Comparison of ENCODE assay signal across 10 cellular contexts in genomic region chr16:73050115-73051099, GRCh38. TPM values are rescaled to one million over a fixed set of nuclear protein-coding genes. Genes with fewer than 3 reads are reported as not detected.
DNase-seq lines count a peak whose midpoint lies in the region; ATAC-seq, FAIRE-seq and TF ChIP-seq lines count a peak whose summit lies in the region.
"Had no signal": no experiment of that assay in that cellular context is flagged by ENCODE, and none has a peak within 500 bp of the region (broad histone marks: within the 10 kb centered on the region; RNA-seq: fewer than 3 reads in every experiment).

No MANE protein-coding gene starts in this region.

- peak overlapping the region; percentile 97 for H3K27ac ChIP-seq in left ventricle myocardium inferior (replicated peaks)
- peak overlapping the region; percentile 86 for H3K27ac ChIP-seq in rectal smooth muscle tissue (ENCODE audit: low read depth, low read length)

- no peak for ATAC-seq in HG02798 (IDR thresholded peaks at IDR 0.05; ENCODE audit: poor library complexity, unreplicated experiment)
- no peak for ATAC-seq in HG03442 (IDR thresholded peaks at IDR 0.05; ENCODE audit: unreplicated experiment)

- no peak for TF ChIP-seq POLR2A in GM12892 (IDR thresholded peaks at IDR 0.05; ENCODE audit: low read depth, low read length)

- H3K36me3 ChIP-seq in left ventricle myocardium inferior (no peaks in the 10 kb centered on the region), rectal smooth muscle tissue (ENCODE audit: control insufficient read depth, insufficient read depth, low read length) (no peaks in the 10 kb centered on the region)

- no peak for FAIRE-seq in GM12892 (lab: Jason Lieb, UNC)

- H3K27me3 ChIP-seq in left ventricle myocardium inferior (ENCODE audit: low read depth) (no peaks in the 10 kb centered on the region), rectal smooth muscle tissue (ENCODE audit: control insufficient read depth, insufficient read depth, low read length) (no peaks in the 10 kb centered on the region)

- TF ChIP-seq CTCF in left ventricle myocardium inferior (IDR thresholded peaks at IDR 0.05; ENCODE audit: borderline replicate concordance) = no peak

- no peaks in the 10 kb centered on the region for H3K9me3 ChIP-seq in left ventricle myocardium inferior (replicated peaks)

- intact Hi-C loops in left ventricle myocardium inferior (cut with micrococcal nuclease) = loop anchor here (10.0 kb wide), 1 partner anchor 216 kb away; no protein-coding TSS in a partner anchor

- H3K9ac ChIP-seq in rectal smooth muscle tissue (ENCODE audit: low read length) = no peak overlapping the region

- no peak overlapping the region for H3K4me3 ChIP-seq in left ventricle myocardium inferior
- H3K4me3 ChIP-seq in rectal smooth muscle tissue (ENCODE audit: low read length) = peak overlapping the region; percentile 5

- peak; percentile 54 for DNase-seq in DMS53 treated with DMSO at 0.1 percent for 48 hours (lab: John Stamatoyannopoulos, UW; ENCODE audit: unreplicated experiment)
- DNase-seq in SHP77 (lab: John Stamatoyannopoulos, UW) = peak; percentile 20 to 34
- DNase-seq in left ventricle myocardium inferior = no peak
- DNase-seq in NCI-H2171 treated with DMSO at 0.1 percent for 48 hours (lab: John Stamatoyannopoulos, UW) = no peak
- no peak for DNase-seq in GM12892 (ENCODE audit: insufficient read length)
- DNase-seq: CD4-positive, CD25-positive, alpha-beta regulatory T cell; NCI-H187 had no signal

- H3K4me1 ChIP-seq in left ventricle myocardium inferior = peaks cover 87% of the 10 kb centered on the region
- H3K4me1 ChIP-seq in rectal smooth muscle tissue (ENCODE audit: control insufficient read depth, insufficient read depth, low read length) = peaks cover 47% of the 10 kb centered on the region

RNA-seq across cellular contexts. Expression of gene ZFHX3, which starts 2.5 kb away (rescaled TPM):
- 9.6 TPM for total RNA-seq in left ventricle myocardium inferior
- 4.2 TPM for polyA plus RNA-seq in GM12892 (2012; ENCODE audit: missing spikeins)

Comparison
In these comparisons a context has a peak if more than half of its experiments do, and no peak if none do; other contexts are left out.
1. DNase-seq: peak in DMS53 treated with DMSO at 0.1 percent for 48 hours (single experiment) and SHP77 (2 of 2); none in left ventricle myocardium inferior (single experiment), NCI-H2171 treated with DMSO at 0.1 percent for 48 hours (single experiment) and GM12892 (single experiment).